9 cellular contexts compared by ENCODE assay signal in genomic region chr14:69693145-69693544, GRCh38.
DNase-seq lines count a peak whose midpoint lies in the region; ATAC-seq and TF ChIP-seq lines count a peak whose summit lies in the region.
"Had no signal": no experiment of that assay in that cellular context is flagged by ENCODE, and none has a peak within 500 bp of the region (broad histone marks: within the 10 kb centered on the region; RNA-seq: fewer than 3 reads in every experiment).

No MANE protein-coding gene starts in this region.

- no peaks in the 10 kb centered on the region for H3K9me3 Mint-ChIP-seq in CD4-positive, alpha-beta T cell

- no peaks in the 10 kb centered on the region for H3K9me2 ChIP-seq in OCI-LY7 (ENCODE audit: insufficient read depth, low read length)

- H3K27ac ChIP-seq in OCI-LY7 (ENCODE audit: low read depth, low read length, poor library complexity, severe bottlenecking) (peak overlapping the region; percentile 84), left lung (peak overlapping the region; percentile 65 to 89)
- no peak overlapping the region for H3K27ac ChIP-seq in CD4-positive, alpha-beta T cell (ENCODE audit: low read depth, low read length)
- H3K27ac ChIP-seq: HL-60 had no signal

- H3K9me3 ChIP-seq in OCI-LY7 (ENCODE audit: low read length): no peaks in the 10 kb centered on the region
- H3K9me3 ChIP-seq in left lung: no peaks in the 10 kb centered on the region
- no peaks in the 10 kb centered on the region for H3K9me3 ChIP-seq in CD4-positive, alpha-beta T cell (ENCODE audit: control insufficient read depth, low read length)

- H3K4me1 ChIP-seq in OCI-LY7 (ENCODE audit: insufficient read depth, low read length, poor library complexity, severe bottlenecking) (peaks cover 74% of the 10 kb centered on the region), left lung (peaks cover 50 to 75% of the 10 kb centered on the region in 2 donors)

- peak overlapping the region; percentile 84 for H3K4me2 ChIP-seq in OCI-LY7 (ENCODE audit: low read length)

- no peaks in the 10 kb centered on the region for H3K27me3 ChIP-seq in left lung
- H3K27me3 ChIP-seq in CD4-positive, alpha-beta T cell (ENCODE audit: control insufficient read depth, insufficient read depth, low read length): no peaks in the 10 kb centered on the region

- no peaks in the 10 kb centered on the region for H3K27me3 Mint-ChIP-seq in CD4-positive, alpha-beta T cell

- DNase-seq in OCI-LY7 (ENCODE audit: low spot score) (peak; percentile 89), left lung (no peak), A172 (ENCODE audit: low spot score) (no peak), T1000 (lab: John Stamatoyannopoulos, UW) (no peak), AG20443 (ENCODE audit: low spot score) (no peak)
- no peak for DNase-seq in CD4-positive, alpha-beta T cell

- H3K4me1 Mint-ChIP-seq in CD4-positive, alpha-beta T cell (ENCODE audit: low read depth): peaks cover 74% of the 10 kb centered on the region

- peaks cover 23% of the 10 kb centered on the region for H4K20me1 ChIP-seq in OCI-LY7 (ENCODE audit: insufficient read depth, low read length)

- H3K27ac Mint-ChIP-seq in CD4-positive, alpha-beta T cell: no peak overlapping the region

- POLR2A ChIA-PET in OCI-LY7 (lab: Charles Lee): interaction anchor here (0.6 to 1.5 kb wide), 2 partner anchors 10 to 112 kb away, joined by 3 to 7 read pairs; no protein-coding TSS in a partner anchor
- POLR2A ChIA-PET in CD4-positive, alpha-beta T cell (lab: Charles Lee): interaction anchor here (0.7 kb wide), 1 partner anchor 82 kb away, joined by 3 read pairs; the partner anchor contains the start of gene SUSD6

- ATAC-seq in GM19043 (IDR thresholded peaks at IDR 0.05; ENCODE audit: low read depth, unreplicated experiment) (peak; percentile 48), HG03108 (IDR thresholded peaks at IDR 0.05; ENCODE audit: unreplicated experiment) (peak; percentile 41), left lung (peak; percentile 51)
- ATAC-seq in CD4-positive, alpha-beta T cell (ENCODE audit: poor library complexity): no peak

- BruUV-seq in OCI-LY7 (replicated peaks; lab: Mats Ljungman, UMichigan): no TSS peak

- H3K4me3 Mint-ChIP-seq in CD4-positive, alpha-beta T cell: no peak overlapping the region

- no peak overlapping the region for H2AFZ ChIP-seq in OCI-LY7 (ENCODE audit: low read length)

- H3K79me2 ChIP-seq in OCI-LY7 (ENCODE audit: insufficient read depth, low read depth, low read length): peaks cover 98% of the 10 kb centered on the region

- CTCF ChIA-PET in OCI-LY7 (lab: Charles Lee; ENCODE audit: unreplicated experiment): no interaction called here
- CTCF ChIA-PET in CD4-positive, alpha-beta T cell (lab: Charles Lee): no interaction called here

- H3K36me3 ChIP-seq in OCI-LY7 (ENCODE audit: insufficient read depth, low read length) (peaks cover 27% of the 10 kb centered on the region), left lung (peaks cover 0 to 10% of the 10 kb centered on the region in 2 donors)

- intact Hi-C loops in OCI-LY7 (cut with micrococcal nuclease; ENCODE audit: unreplicated experiment) (loop anchor here (1.0 to 2.0 kb wide), 2 partner anchors 20 to 79 kb away; no protein-coding TSS in a partner anchor), left lung (cut with DNase I) (no loop called here)
- intact Hi-C loops in CD4-positive, alpha-beta T cell (cut with DNase I, micrococcal nuclease): no loop called here

- H3K36me3 Mint-ChIP-seq in CD4-positive, alpha-beta T cell (ENCODE audit: low read depth): peaks cover 13% of the 10 kb centered on the region

- TF ChIP-seq CTCF in OCI-LY7 (conservative IDR thresholded peaks at IDR 0.05; ENCODE audit: low read length) (no peak), left lung (IDR thresholded peaks at IDR 0.05) (no peak)
- TF ChIP-seq CTCF in CD4-positive, alpha-beta T cell (IDR thresholded peaks at IDR 0.05): no peak

- peak overlapping the region; percentile 41 for H3K4me3 ChIP-seq in OCI-LY7 (ENCODE audit: low read depth, low read length, poor library complexity, severe bottlenecking)
- H3K4me3 ChIP-seq in left lung: no peak overlapping the region
